In the genomic region with DNA sequence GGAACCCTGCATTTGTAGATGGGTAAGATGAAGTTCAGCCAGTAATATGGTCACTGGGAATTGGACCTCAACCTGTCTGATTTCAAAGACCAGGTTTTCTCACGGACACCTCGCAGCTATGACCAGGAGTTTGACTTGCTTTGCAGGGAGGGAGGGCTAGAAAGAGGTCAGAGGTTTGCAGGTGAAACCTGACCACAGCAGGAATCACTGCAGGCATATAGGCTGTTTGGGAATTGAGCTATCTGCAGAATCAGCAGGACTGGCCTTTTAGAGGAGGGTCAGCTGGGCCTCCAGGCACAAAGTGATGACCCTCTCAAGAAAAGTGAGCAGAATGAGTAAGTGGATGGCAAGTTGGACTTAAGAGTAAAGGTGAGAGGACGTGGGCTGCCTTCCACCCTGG, we compare ENCODE assay signal across 33 cellular contexts.
"Had no signal": no experiment of that assay in that cellular context is flagged by ENCODE, and none has a peak within 500 bp of the region (broad histone marks: within the 10 kb centered on the region; RNA-seq: fewer than 3 reads in every experiment).

No MANE protein-coding gene starts in this region.

- H3K27ac Mint-ChIP-seq: activated CD4-positive, alpha-beta memory T cell treated with anti-CD3 and anti-CD28 coated beads for 36 hours; activated CD4-positive, alpha-beta T cell treated with anti-CD3 and anti-CD28 coated beads for 36 hours; activated CD4-positive, alpha-beta T cell treated with anti-CD3 and anti-CD28 coated beads, Interleukin-2, amount 10 ng/mL, durations not matched to agents 24 days and 14 days; activated CD8-positive, alpha-beta memory T cell treated with anti-CD3 and anti-CD28 coated beads, Interleukin-2, amount 10 ng/mL, durations not matched to agents 7 days and 5 days; activated CD8-positive, alpha-beta T cell treated with anti-CD3 and anti-CD28 coated beads, Interleukin-2, amount 10 ng/mL, durations not matched to agents 7 days and 5 days; activated naive CD4-positive, alpha-beta T cell treated with anti-CD3 and anti-CD28 coated beads, Interleukin-2, amount 50 U/mL, for 24 hours; activated naive CD8-positive, alpha-beta T cell treated with anti-CD3 and anti-CD28 coated beads for 36 hours; activated naive CD8-positive, alpha-beta T cell treated with anti-CD3 and anti-CD28 coated beads, Interleukin-2, amount 50 U/mL, for 24 hours; activated T-helper 17 cell treated with anti-CD3 and anti-CD28 coated beads, Interleukin-2, amount 50 U/mL, for 72 hours; effector memory CD8-positive, alpha-beta T cell; T-helper 17 cell; T-helper 2 cell treated with Interferon-gamma antibody and Interleukin-4, amounts not matched to agents 5 μg/mL and 100 μg/mL, for 36 hours had no signal

- H3K36me3 ChIP-seq: adrenal gland, ascending aorta, esophagus squamous epithelium, gastroesophageal sphincter, heart right ventricle, WERI-Rb-1 had no signal

- H3K4me3 ChIP-seq: adrenal gland, ascending aorta, esophagus squamous epithelium, gastroesophageal sphincter, heart right ventricle had no signal

- H3K4me1 Mint-ChIP-seq: activated CD4-positive, alpha-beta T cell treated with anti-CD3 and anti-CD28 coated beads for 36 hours; activated CD4-positive, alpha-beta T cell treated with anti-CD3 and anti-CD28 coated beads, Interleukin-2, amount 10 ng/mL, durations not matched to agents 24 days and 14 days; activated CD8-positive, alpha-beta memory T cell treated with anti-CD3 and anti-CD28 coated beads, Interleukin-2, amount 10 ng/mL, durations not matched to agents 7 days and 5 days; activated naive CD4-positive, alpha-beta T cell treated with anti-CD3 and anti-CD28 coated beads, Interleukin-2, amount 50 U/mL, for 24 hours; activated naive CD8-positive, alpha-beta T cell treated with anti-CD3 and anti-CD28 coated beads for 36 hours; activated naive CD8-positive, alpha-beta T cell treated with anti-CD3 and anti-CD28 coated beads, Interleukin-2, amount 50 U/mL, for 24 hours; activated T-helper 17 cell treated with anti-CD3 and anti-CD28 coated beads, Interleukin-2, amount 50 U/mL, for 72 hours had no signal

- H3K27ac ChIP-seq: adrenal gland, ascending aorta, esophagus squamous epithelium, gastroesophageal sphincter, heart right ventricle, WERI-Rb-1 had no signal

- H3K4me3 Mint-ChIP-seq: activated CD4-positive, alpha-beta memory T cell treated with anti-CD3 and anti-CD28 coated beads for 36 hours; activated CD4-positive, alpha-beta T cell treated with anti-CD3 and anti-CD28 coated beads for 36 hours; activated CD4-positive, alpha-beta T cell treated with anti-CD3 and anti-CD28 coated beads, Interleukin-2, amount 10 ng/mL, durations not matched to agents 24 days and 14 days; activated CD8-positive, alpha-beta memory T cell treated with anti-CD3 and anti-CD28 coated beads, Interleukin-2, amount 10 ng/mL, durations not matched to agents 7 days and 5 days; activated CD8-positive, alpha-beta T cell treated with anti-CD3 and anti-CD28 coated beads, Interleukin-2, amount 10 ng/mL, durations not matched to agents 7 days and 5 days; activated naive CD4-positive, alpha-beta T cell treated with anti-CD3 and anti-CD28 coated beads, Interleukin-2, amount 50 U/mL, for 24 hours; activated naive CD8-positive, alpha-beta T cell treated with anti-CD3 and anti-CD28 coated beads for 36 hours; activated naive CD8-positive, alpha-beta T cell treated with anti-CD3 and anti-CD28 coated beads, Interleukin-2, amount 50 U/mL, for 24 hours; activated T-helper 17 cell treated with anti-CD3 and anti-CD28 coated beads, Interleukin-2, amount 50 U/mL, for 72 hours; effector memory CD8-positive, alpha-beta T cell; T-helper 17 cell; T-helper 2 cell treated with Interferon-gamma antibody and Interleukin-4, amounts not matched to agents 5 μg/mL and 100 μg/mL, for 36 hours had no signal

- H3K36me3 Mint-ChIP-seq: activated CD4-positive, alpha-beta memory T cell treated with anti-CD3 and anti-CD28 coated beads for 36 hours; activated CD8-positive, alpha-beta memory T cell treated with anti-CD3 and anti-CD28 coated beads, Interleukin-2, amount 10 ng/mL, durations not matched to agents 7 days and 5 days; activated naive CD4-positive, alpha-beta T cell treated with anti-CD3 and anti-CD28 coated beads, Interleukin-2, amount 50 U/mL, for 24 hours; activated naive CD8-positive, alpha-beta T cell treated with anti-CD3 and anti-CD28 coated beads for 36 hours had no signal

- H3K4me1 ChIP-seq: adrenal gland, ascending aorta, esophagus squamous epithelium, heart right ventricle had no signal

- DNase-seq: activated CD4-positive, alpha-beta memory T cell treated with anti-CD3 and anti-CD28 coated beads for 36 hours; activated CD4-positive, alpha-beta T cell treated with anti-CD3 and anti-CD28 coated beads for 36 hours; activated CD4-positive, alpha-beta T cell treated with anti-CD3 and anti-CD28 coated beads, Interleukin-2, amount 10 ng/mL, durations not matched to agents 24 days and 14 days; activated CD4-positive, CD25-positive, alpha-beta regulatory T cell; activated CD4-positive, CD25-positive, alpha-beta regulatory T cell treated with anti-CD3 and anti-CD28 coated beads, Interleukin-2, amount 50 U/mL, for 72 hours; activated CD8-positive, alpha-beta memory T cell treated with anti-CD3 and anti-CD28 coated beads, Interleukin-2, amount 10 ng/mL, durations not matched to agents 7 days and 5 days; activated CD8-positive, alpha-beta memory T cell treated with anti-CD3 and anti-CD28 coated beads, Interleukin-2, amount 50 U/mL, for 4 hours; activated CD8-positive, alpha-beta T cell treated with anti-CD3 and anti-CD28 coated beads, Interleukin-2, amount 10 ng/mL, durations not matched to agents 7 days and 5 days; activated effector memory CD4-positive, alpha-beta T cell treated with Interleukin-2 at 50 U/mL for 16 hours; activated gamma-delta T cell treated with Interleukin-2 at 50 U/mL for 16 hours; activated naive CD4-positive, alpha-beta T cell treated with Interleukin-2 at 50 U/mL for 16 hours; activated naive CD8-positive, alpha-beta T cell treated with anti-CD3 and anti-CD28 coated beads for 36 hours; activated naive CD8-positive, alpha-beta T cell treated with anti-CD3 and anti-CD28 coated beads, Interleukin-2, amount 50 U/mL, for 24 hours; activated T-cell treated with anti-CD3 and anti-CD28 coated beads, Interleukin-2, amount 50 U/mL, for 1 hour; cortex of kidney; dermis blood vessel endothelial cell; effector CD4-positive, alpha-beta T cell; effector memory CD8-positive, alpha-beta T cell; erythroblast; esophagus squamous epithelium; foreskin melanocyte; heart right ventricle; SW 1271; T-helper 1 cell; T-helper 17 cell; T1000; WERI-Rb-1 had no signal

- H3K9me3 ChIP-seq: adrenal gland, ascending aorta, esophagus squamous epithelium, gastroesophageal sphincter, heart right ventricle had no signal

- H3K27me3 ChIP-seq: adrenal gland, ascending aorta, gastroesophageal sphincter had no signal

- ATAC-seq: activated CD8-positive, alpha-beta memory T cell treated with anti-CD3 and anti-CD28 coated beads, Interleukin-2, amount 10 ng/mL, durations not matched to agents 7 days and 5 days; activated CD8-positive, alpha-beta T cell treated with anti-CD3 and anti-CD28 coated beads, Interleukin-2, amount 10 ng/mL, durations not matched to agents 7 days and 5 days; activated naive CD8-positive, alpha-beta T cell treated with anti-CD3 and anti-CD28 coated beads, Interleukin-2, amount 50 U/mL, for 24 hours; activated T-helper 17 cell treated with anti-CD3 and anti-CD28 coated beads, Interleukin-2, amount 50 U/mL, for 72 hours; effector memory CD8-positive, alpha-beta T cell; gastroesophageal sphincter; heart right ventricle; T-helper 17 cell had no signal

- H3K9me3 Mint-ChIP-seq: activated CD4-positive, alpha-beta memory T cell treated with anti-CD3 and anti-CD28 coated beads for 36 hours; activated CD4-positive, alpha-beta T cell treated with anti-CD3 and anti-CD28 coated beads, Interleukin-2, amount 10 ng/mL, durations not matched to agents 24 days and 14 days; activated naive CD4-positive, alpha-beta T cell treated with anti-CD3 and anti-CD28 coated beads, Interleukin-2, amount 50 U/mL, for 24 hours; activated naive CD8-positive, alpha-beta T cell treated with anti-CD3 and anti-CD28 coated beads for 36 hours; activated naive CD8-positive, alpha-beta T cell treated with anti-CD3 and anti-CD28 coated beads, Interleukin-2, amount 50 U/mL, for 24 hours; activated T-helper 17 cell treated with anti-CD3 and anti-CD28 coated beads, Interleukin-2, amount 50 U/mL, for 72 hours; effector memory CD8-positive, alpha-beta T cell; T-helper 2 cell treated with Interferon-gamma antibody and Interleukin-4, amounts not matched to agents 5 μg/mL and 100 μg/mL, for 36 hours had no signal
